Comparison of ENCODE assay signal across 8 cellular contexts in the genomic region with DNA sequence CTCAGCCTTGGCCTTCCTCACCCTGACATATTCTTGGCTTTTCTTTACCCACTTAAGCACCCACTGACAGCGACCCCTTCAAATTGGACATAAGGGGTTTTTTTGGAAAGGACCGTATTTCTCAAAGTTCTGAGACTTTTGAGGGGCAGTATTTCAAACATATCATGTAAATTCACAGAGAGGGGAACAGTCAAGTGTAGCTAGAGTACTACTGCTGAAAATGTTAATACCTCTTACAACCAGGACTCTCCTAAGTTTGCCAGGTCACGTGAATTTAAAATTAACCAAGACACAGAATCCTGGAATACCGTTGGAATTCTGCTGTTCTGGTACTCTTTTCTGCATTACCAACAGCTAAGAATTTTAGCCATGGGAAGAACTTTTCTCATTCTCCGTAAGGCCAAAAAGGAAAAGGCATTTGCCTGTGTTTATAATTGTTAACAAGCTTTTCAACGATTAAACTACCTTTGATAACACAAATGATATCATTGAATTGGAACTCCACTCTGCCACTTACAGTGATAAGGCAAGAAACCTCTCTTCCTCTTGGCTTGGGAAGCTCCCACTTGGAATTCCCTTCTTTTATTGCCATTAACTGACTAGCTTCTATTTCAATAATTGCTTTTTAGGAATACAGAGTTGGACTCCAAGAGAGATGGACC. TPM values are rescaled to one million over a fixed set of nuclear protein-coding genes. Genes with fewer than 3 reads are reported as not detected.
DNase-seq lines count a peak whose midpoint lies in the region; ATAC-seq and TF ChIP-seq lines count a peak whose summit lies in the region.

No MANE protein-coding gene starts in this region.

- H3K4me1 Mint-ChIP-seq in naive thymus-derived CD8-positive, alpha-beta T cell, result peaks cover 14 to 28% (median 18%) of the 10 kb centered on the region in 4 donors

- H3K27me3 Mint-ChIP-seq in naive thymus-derived CD8-positive, alpha-beta T cell, result no peaks in the 10 kb centered on the region

- H3K27ac Mint-ChIP-seq in naive thymus-derived CD8-positive, alpha-beta T cell, result peak overlapping the region; percentile 94 to 100 (median 97)

- no peaks in the 10 kb centered on the region for H4K20me1 ChIP-seq in BLaER1

- H3K4me3 ChIP-seq in BLaER1 (peak overlapping the region; percentile 72), HUES64 (ENCODE audit: low read length) (peak overlapping the region; percentile 79), choroid plexus epithelial cell (ENCODE audit: low read depth, low read length) (peak overlapping the region; percentile 82)

- POLR2A ChIA-PET in naive thymus-derived CD8-positive, alpha-beta T cell (lab: Charles Lee), result no interaction called here

- H3K4me3 Mint-ChIP-seq in naive thymus-derived CD8-positive, alpha-beta T cell, result peak overlapping the region; percentile 93 to 99 (median 96)

- peaks cover 2 to 18% (median 9%) of the 10 kb centered on the region in 3 donors for H3K36me3 Mint-ChIP-seq in naive thymus-derived CD8-positive, alpha-beta T cell

- ATAC-seq in naive thymus-derived CD8-positive, alpha-beta T cell, result no peak
- ATAC-seq in HG03139 (IDR thresholded peaks at IDR 0.05; ENCODE audit: unreplicated experiment) (no peak), HG03442 (IDR thresholded peaks at IDR 0.05; ENCODE audit: unreplicated experiment) (no peak), GM18907 (IDR thresholded peaks at IDR 0.05; ENCODE audit: unreplicated experiment) (no peak)

- DNase-seq in choroid plexus epithelial cell (ENCODE audit: low read depth), result no peak
- DNase-seq in naive thymus-derived CD8-positive, alpha-beta T cell, result peak in 1 of 10 donors; percentile 2
- no peak for DNase-seq in activated CD8-positive, alpha-beta memory T cell treated with anti-CD3 and anti-CD28 coated beads for 24 hours

- H3K36me3 ChIP-seq in BLaER1 (peaks cover 21% of the 10 kb centered on the region), HUES64 (ENCODE audit: insufficient read depth, low read length) (peaks cover 3% of the 10 kb centered on the region; the same call in 1 of the 2 replicates)

- H3K4me2 ChIP-seq in BLaER1, result peak overlapping the region; percentile 78

- H3K9ac ChIP-seq in BLaER1 (peak overlapping the region; percentile 97), HUES64 (ENCODE audit: low read depth, low read length) (peak overlapping the region; percentile 95)

- 77% methylated on average over 4 of the region's 6 CpGs for WGBS in HUES64

- TF ChIP-seq CTCF in choroid plexus epithelial cell (conservative IDR thresholded peaks at IDR 0.05; ENCODE audit: low read depth, low read length), result no peak

- no peaks in the 10 kb centered on the region for H3K27me3 ChIP-seq in BLaER1
- no peaks in the 10 kb centered on the region for H3K27me3 ChIP-seq in HUES64 (ENCODE audit: insufficient read depth, low read length)

- H3K9me3 Mint-ChIP-seq in naive thymus-derived CD8-positive, alpha-beta T cell, result peaks cover 0 to 7% (median 0%) of the 10 kb centered on the region in 9 donors

- H3K27ac ChIP-seq in BLaER1 (peak overlapping the region; percentile 98), HUES64 (ENCODE audit: low read depth, low read length) (peak overlapping the region; percentile 94)

- H3K9me3 ChIP-seq in BLaER1 (peaks cover 27% of the 10 kb centered on the region), HUES64 (ENCODE audit: insufficient read depth, low read depth, low read length) (no peaks in the 10 kb centered on the region; the same call in 1 of the 2 replicates)

- peaks cover 82% of the 10 kb centered on the region for H3K4me1 ChIP-seq in BLaER1
- peaks cover 17% of the 10 kb centered on the region for H3K4me1 ChIP-seq in HUES64 (ENCODE audit: insufficient read depth, low read length)

RNA-seq across cellular contexts. Expression of a gene that starts 0.6 kb away (rescaled TPM):
- polyA plus RNA-seq in HUES64 (2013, experiment 1 of 2), result 11.6 TPM
- polyA plus RNA-seq in HUES64 (2013, experiment 2 of 2), result 11.2 TPM
- 1 to 10 TPM; 8.9 to 9.0 TPM for total RNA-seq in naive thymus-derived CD8-positive, alpha-beta T cell
- 10 to 100 TPM in 1 of 3 donors, 1 to 10 TPM in 2; 9.8 to 10.4 (median 10.0) TPM for polyA plus RNA-seq in naive thymus-derived CD8-positive, alpha-beta T cell
